In the genomic region with DNA sequence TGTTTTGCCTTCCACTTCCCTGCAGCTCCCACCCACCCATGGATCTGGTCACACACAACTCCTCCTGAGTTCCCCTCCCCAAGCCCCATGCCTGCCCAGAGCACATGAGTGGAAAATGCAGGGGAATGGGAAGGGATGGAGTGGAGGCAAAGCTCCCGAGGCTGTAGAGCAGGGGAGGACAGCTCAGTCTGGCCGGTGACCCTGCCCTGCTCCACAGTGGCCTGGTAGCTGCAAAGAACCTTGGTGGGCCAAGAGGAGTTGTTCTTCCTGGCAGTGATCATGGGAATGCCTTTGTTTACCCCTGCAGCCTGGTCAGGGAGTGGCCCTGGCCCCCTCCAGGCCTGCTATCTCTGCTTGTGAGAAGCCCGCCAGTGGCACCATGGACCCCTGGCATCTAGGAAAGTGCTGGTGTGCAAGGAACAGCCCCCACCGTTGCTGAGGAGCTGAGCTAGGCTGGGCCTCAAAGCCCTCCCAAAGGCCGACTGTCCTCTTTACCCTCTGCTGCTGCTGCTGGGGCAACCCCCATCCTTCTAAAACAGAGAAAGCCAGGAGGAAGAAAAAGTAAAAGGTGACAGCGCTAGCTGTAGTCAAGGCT, we compare ENCODE assay signal across 14 cellular contexts.
"Had no signal": no experiment of that assay in that cellular context is flagged by ENCODE, and none has a peak within 500 bp of the region (broad histone marks: within the 10 kb centered on the region; RNA-seq: fewer than 3 reads in every experiment).

No MANE protein-coding gene starts in this region.

- H3K9me3 ChIP-seq: SK-N-SH had no signal

- DNase-seq: KBM-7, MV-4-11, NCI-H1048, NCI-H1436 treated with DMSO at 0.1 percent for 48 hours, NCI-H1694, NCI-H187 treated with DMSO at 0.1 percent for 48 hours, NCI-H2107, NCI-H2227 treated with DMSO at 0.1 percent for 48 hours, NCI-H446, NCI-H524 treated with DMSO at 0.1 percent for 48 hours, NCI-H774, RPMI8226, SW 1271 had no signal
